ENCODE assay signal across 16 cellular contexts in the genomic region with DNA sequence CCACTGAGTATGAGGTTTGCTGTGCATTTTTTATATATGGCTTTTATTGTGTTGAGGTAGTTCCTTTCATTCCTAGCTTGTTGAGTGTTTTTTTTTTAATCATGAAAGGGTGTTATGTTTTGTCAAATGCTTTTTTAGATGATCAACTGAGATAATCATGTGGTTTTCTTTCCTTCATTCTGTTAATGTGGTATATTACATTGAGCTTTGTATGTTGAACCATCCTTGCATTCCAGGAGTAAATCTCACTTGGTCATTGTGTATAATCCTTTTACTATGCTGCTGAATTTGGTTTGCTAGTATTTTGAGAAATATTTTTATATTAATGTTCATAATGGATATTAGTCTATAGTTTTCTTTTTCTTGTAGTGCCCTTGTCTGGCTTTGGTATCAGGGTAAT. TPM values are rescaled to one million over a fixed set of nuclear protein-coding genes. Genes with fewer than 3 reads are reported as not detected.
DNase-seq lines count a peak whose midpoint lies in the region; TF ChIP-seq lines count a peak whose summit lies in the region.
"Had no signal": no experiment of that assay in that cellular context is flagged by ENCODE, and none has a peak within 500 bp of the region (broad histone marks: within the 10 kb centered on the region; RNA-seq: fewer than 3 reads in every experiment).

No MANE protein-coding gene starts in this region.

- CTCF ChIA-PET in OCI-LY7 (lab: Charles Lee; ENCODE audit: unreplicated experiment): no interaction called here

- no peaks in the 10 kb centered on the region for H3K79me2 ChIP-seq in OCI-LY7 (ENCODE audit: insufficient read depth, low read depth, low read length)

- no peak overlapping the region for H2AFZ ChIP-seq in OCI-LY7 (ENCODE audit: low read length)
- H2AFZ ChIP-seq: GM23338 had no signal

- peak; percentile 30 for DNase-seq in DMS53 (lab: John Stamatoyannopoulos, UW)
- DNase-seq in DMS53 treated with DMSO at 0.1 percent for 48 hours (lab: John Stamatoyannopoulos, UW; ENCODE audit: unreplicated experiment): no peak
- DNase-seq in OCI-LY7 (ENCODE audit: low spot score): peak; percentile 13
- no peak for DNase-seq in endodermal cell
- no peak for DNase-seq in HK-2 (ENCODE audit: unreplicated experiment)
- no peak for DNase-seq in GM20000 (ENCODE audit: low spot score)
- DNase-seq: CD4-positive, alpha-beta T cell; CD8-positive, alpha-beta memory T cell; DMS 273 treated with DMSO at 0.1 percent for 48 hours; DND-41; H9 had no signal

- H3K4me3 ChIP-seq in OCI-LY7 (ENCODE audit: low read depth, low read length, poor library complexity, severe bottlenecking) (no peak overlapping the region), endodermal cell (ENCODE audit: low read length) (peak overlapping the region; percentile 69)
- H3K4me3 ChIP-seq: BLaER1, GM23338 had no signal

- H3K9me3 ChIP-seq in OCI-LY7 (ENCODE audit: low read length) (peaks cover 23% of the 10 kb centered on the region), endodermal cell (ENCODE audit: control insufficient read depth, low read length) (peaks cover 52% of the 10 kb centered on the region)

- no peak overlapping the region for H3K27ac Mint-ChIP-seq in endodermal cell
- H3K27ac Mint-ChIP-seq: B cell; CD14-positive monocyte; CD4-positive, alpha-beta T cell; CD8-positive, alpha-beta memory T cell; GM23338; H9 had no signal

- BruUV-seq in OCI-LY7 (replicated peaks; lab: Mats Ljungman, UMichigan): no TSS peak

- H3K36me3 Mint-ChIP-seq in endodermal cell (ENCODE audit: low read depth): peaks cover 48% of the 10 kb centered on the region
- H3K36me3 Mint-ChIP-seq: CD14-positive monocyte had no signal

- H3K27ac ChIP-seq in OCI-LY7 (ENCODE audit: low read depth, low read length, poor library complexity, severe bottlenecking) (no peak overlapping the region), endodermal cell (ENCODE audit: low read depth, low read length) (no peak overlapping the region)
- H3K27ac ChIP-seq: 22Rv1, BLaER1 had no signal

- H3K4me1 Mint-ChIP-seq in endodermal cell: peaks cover 22% of the 10 kb centered on the region
- H3K4me1 Mint-ChIP-seq: B cell; CD14-positive monocyte; CD8-positive, alpha-beta memory T cell had no signal

- POLR2A ChIA-PET in OCI-LY7 (lab: Charles Lee): interaction anchor here (0.6 to 0.7 kb wide), 3 partner anchors 140 to 830 kb away, joined by 3 to 4 read pairs (median 4); no protein-coding TSS in a partner anchor

- peaks cover 61% of the 10 kb centered on the region for H3K9me3 Mint-ChIP-seq in endodermal cell

- no peaks in the 10 kb centered on the region for H4K20me1 ChIP-seq in OCI-LY7 (ENCODE audit: insufficient read depth, low read length)
- H4K20me1 ChIP-seq: BLaER1 had no signal

- H3K4me3 Mint-ChIP-seq in endodermal cell: no peak overlapping the region
- H3K4me3 Mint-ChIP-seq: B cell; CD14-positive monocyte; CD4-positive, alpha-beta T cell; CD8-positive, alpha-beta memory T cell; GM23338; H9 had no signal

- TF ChIP-seq CTCF in OCI-LY7 (conservative IDR thresholded peaks at IDR 0.05; ENCODE audit: low read length) (no peak), endodermal cell (conservative IDR thresholded peaks at IDR 0.05) (no peak), GM20000 (IDR thresholded peaks at IDR 0.05; ENCODE audit: extremely low read depth, missing control alignments) (no peak)

- H3K9me2 ChIP-seq in OCI-LY7 (ENCODE audit: insufficient read depth, low read length): no peaks in the 10 kb centered on the region

- H3K4me2 ChIP-seq in OCI-LY7 (ENCODE audit: low read length): no peak overlapping the region
- H3K4me2 ChIP-seq: BLaER1, GM23338 had no signal

- no peaks in the 10 kb centered on the region for H3K27me3 Mint-ChIP-seq in endodermal cell (ENCODE audit: insufficient read depth)

- intact Hi-C loops in OCI-LY7 (cut with micrococcal nuclease; ENCODE audit: unreplicated experiment): no loop called here

- H3K4me1 ChIP-seq in OCI-LY7 (ENCODE audit: insufficient read depth, low read length, poor library complexity, severe bottlenecking) (no peaks in the 10 kb centered on the region), endodermal cell (ENCODE audit: control insufficient read depth, insufficient read depth, low read length) (peaks cover 4% of the 10 kb centered on the region)
- H3K4me1 ChIP-seq: BLaER1 had no signal

- no peaks in the 10 kb centered on the region for H3K27me3 ChIP-seq in endodermal cell (ENCODE audit: control insufficient read depth, insufficient read depth, low read length, poor library complexity, severe bottlenecking)
- H3K27me3 ChIP-seq: BLaER1 had no signal

- no peak overlapping the region for H3K9ac ChIP-seq in endodermal cell (ENCODE audit: extremely low read depth, low read length, poor library complexity, severe bottlenecking)
- H3K9ac ChIP-seq: BLaER1 had no signal

- H3K36me3 ChIP-seq in OCI-LY7 (ENCODE audit: insufficient read depth, low read length): no peaks in the 10 kb centered on the region
- H3K36me3 ChIP-seq in endodermal cell (ENCODE audit: control insufficient read depth, insufficient read depth, low read length): no peaks in the 10 kb centered on the region
- H3K36me3 ChIP-seq: BLaER1 had no signal

RNA-seq across cellular contexts. Expression of a gene that starts 11.1 kb away (rescaled TPM):
- total RNA-seq in OCI-LY7 (2014; rRNA removed; shearing (Covaris generic)): 15.6 and 16.6 TPM in 2 replicates
- total RNA-seq in OCI-LY7 (2022): 15.6 and 17.3 TPM in 2 replicates
- 10 to 100 TPM; 18.5 to 29.7 TPM for total RNA-seq in endodermal cell
- 13.3 TPM for polyA plus RNA-seq in endodermal cell (2013, experiment 1 of 2)
- polyA plus RNA-seq in endodermal cell (2013, experiment 2 of 2): 12.6 TPM

Comparison
In these comparisons a context has a peak if more than half of its experiments do, and no peak if none do; other contexts are left out.
1. DNase-seq: peak in DMS53 (single experiment) and OCI-LY7 (single experiment); none in DMS53 treated with DMSO at 0.1 percent for 48 hours (single experiment), endodermal cell (single experiment), HK-2 (single experiment) and GM20000 (single experiment).